10 cellular contexts compared by ENCODE assay signal in genomic region chr9:113152699-113153098, GRCh38. TPM values are rescaled to one million over a fixed set of nuclear protein-coding genes. Genes with fewer than 3 reads are reported as not detected.
A peak's percentile ranks its signal among the peaks of the same experiment; 100 is the strongest.
DNase-seq lines count a peak whose midpoint lies in the region; ATAC-seq and TF ChIP-seq lines count a peak whose summit lies in the region.
"Had no signal": no experiment of that assay in that cellular context is flagged by ENCODE, and none has a peak within 500 bp of the region (broad histone marks: within the 10 kb centered on the region; RNA-seq: fewer than 3 reads in every experiment).

No MANE protein-coding gene starts in this region.

- peak overlapping the region; percentile 96 for H3K4me2 ChIP-seq in mammary epithelial cell (ENCODE audit: insufficient read depth, low read depth, low read length)

- H3K9me3 Mint-ChIP-seq in naive B cell = no peaks in the 10 kb centered on the region

- in situ Hi-C loops in mammary epithelial cell (cut with MboI; ENCODE audit: low sequenced_read_pairs in 2 of 2) = no loop called here
- in situ Hi-C loops in GM13977 (cut with MboI; ENCODE audit: low pct_unique_long_range_greater_than_20kb, low sequenced_read_pairs, unreplicated experiment) = no loop called here

- WGBS in mammary epithelial cell (ENCODE audit: low coverage, missing lambda C conversion rate) = 0% methylated on average over 3 of the region's 3 CpGs

- TF ChIP-seq CTCF in C4-2B (conservative IDR thresholded peaks at IDR 0.05) = peak; percentile 20; the same call in 1 of the 2 replicates
- TF ChIP-seq CTCF in HL-60 (IDR thresholded peaks at IDR 0.05; ENCODE audit: insufficient read depth, low read length) = no peak
- TF ChIP-seq CTCF in mammary epithelial cell (conservative IDR thresholded peaks at IDR 0.05 in 1 of 2, IDR thresholded peaks at IDR 0.05 in 1 of 2; ENCODE audit: extremely low read depth in 1 of 2, insufficient read depth in 1 of 2, low read depth in 1 of 2, low read length in 2 of 2) = no peak
- no peak for TF ChIP-seq CTCF in GM13977 (IDR thresholded peaks at IDR 0.05; ENCODE audit: extremely low read depth, insufficient read depth, missing control alignments)

- no peak for ATAC-seq in naive B cell (ENCODE audit: low read depth in 2 of 2)
- no peak for ATAC-seq in HG03139 (IDR thresholded peaks at IDR 0.05; ENCODE audit: unreplicated experiment)

- H2AFZ ChIP-seq in mammary epithelial cell (ENCODE audit: low read depth, low read length) = no peak overlapping the region

- H3K4me1 ChIP-seq in mammary epithelial cell (ENCODE audit: insufficient read depth, low read length) = peaks cover 45% of the 10 kb centered on the region

- H3K79me2 ChIP-seq in mammary epithelial cell (ENCODE audit: insufficient read depth, low read length) = peaks cover 66% of the 10 kb centered on the region

- intact Hi-C loops in mammary epithelial cell (cut with micrococcal nuclease) = loop anchor here (1.0 to 5.0 kb wide), 6 partner anchors 36 to 1255 kb away; partner anchors contain the start of genes ALAD, FKBP15, SLC31A1 and UGCG

- peak overlapping the region in 2 of 6 donors; percentile 9 to 53 for H3K27ac Mint-ChIP-seq in naive B cell

- CTCF ChIA-PET in mammary epithelial cell (lab: Charles Lee; ENCODE audit: low non-redundant PET) = no interaction called here

- no peaks in the 10 kb centered on the region for H3K9me3 ChIP-seq in mammary epithelial cell (replicated peaks; ENCODE audit: insufficient read depth, low read length)

- no peaks in the 10 kb centered on the region for H4K20me1 ChIP-seq in mammary epithelial cell (ENCODE audit: insufficient read depth, low read length)

- peak overlapping the region; percentile 41 to 88 (median 83) for H3K4me3 Mint-ChIP-seq in naive B cell

- no peaks in the 10 kb centered on the region for H3K36me3 Mint-ChIP-seq in naive B cell

- H3K9ac ChIP-seq in mammary epithelial cell (ENCODE audit: insufficient read depth, low read length) = peak overlapping the region; percentile 89

- peaks cover 8% of the 10 kb centered on the region for H3K36me3 ChIP-seq in mammary epithelial cell (ENCODE audit: insufficient read depth, low read length)

- no TSS peak for BruUV-seq in mammary epithelial cell (replicated peaks; lab: Mats Ljungman, UMichigan)

- H3K27ac ChIP-seq in C4-2B = no peak overlapping the region
- H3K27ac ChIP-seq in HL-60 (replicated peaks) = peak overlapping the region; percentile 87
- peak overlapping the region; percentile 89 for H3K27ac ChIP-seq in mammary epithelial cell (ENCODE audit: insufficient read depth, low read depth, low read length)

- DNase-seq in HL-60 (ENCODE audit: low read depth in 1 of 2, low spot score in 1 of 2) = no peak
- peak; percentile 95 for DNase-seq in mammary epithelial cell
- DNase-seq in naive B cell = no peak
- DNase-seq in stimulated activated CD4-positive, alpha-beta T cell treated with anti-CD3 and anti-CD28 coated beads, Interleukin-1b, Interleukin-23, amount 100 ng/mL, for 48 hours = no peak
- no peak for DNase-seq in NCI-H345 (lab: John Stamatoyannopoulos, UW)
- DNase-seq in GM13977 (ENCODE audit: low spot score) = no peak
- DNase-seq: activated CD4-positive, CD25-positive, alpha-beta regulatory T cell treated with anti-CD3 and anti-CD28 coated beads, Interleukin-2, amount 50 U/mL, for 72 hours; NCI-H2029 treated with DMSO at 0.1 percent for 48 hours had no signal

- peaks cover 0 to 5% (median 0%) of the 10 kb centered on the region in 3 donors for H3K27me3 Mint-ChIP-seq in naive B cell

- no peak overlapping the region for H3K4me3 ChIP-seq in HL-60 (replicated peaks; ENCODE audit: insufficient read depth, low read length)
- peak overlapping the region; percentile 82 to 93 (median 92) for H3K4me3 ChIP-seq in mammary epithelial cell (replicated peaks in 1 of 3; ENCODE audit: insufficient read depth in 1 of 3, low read depth in 2 of 3, low read length in 3 of 3)

- peaks cover 4 to 28% (median 22%) of the 10 kb centered on the region in 3 donors for H3K4me1 Mint-ChIP-seq in naive B cell

- dilution Hi-C loops in mammary epithelial cell (cut with HindIII; ENCODE audit: low sequenced_read_pairs) = no loop called here

- H3K27me3 ChIP-seq in HL-60 (ENCODE audit: insufficient read depth, poor library complexity, severe bottlenecking) = no peaks in the 10 kb centered on the region
- no peaks in the 10 kb centered on the region for H3K27me3 ChIP-seq in mammary epithelial cell (ENCODE audit: insufficient read depth, low read length)

RNA-seq across cellular contexts. Expression of gene SLC31A2, which starts 1.9 kb away (rescaled TPM):
- total RNA-seq in mammary epithelial cell = 10 to 100 TPM; 68.5 to 80.7 TPM
- 121 TPM for polyA plus RNA-seq in mammary epithelial cell
- 72.5 TPM for polyA minus RNA-seq in mammary epithelial cell
- polyA plus RNA-seq in naive B cell (ENCODE audit: low read depth in 6 of 6) = 1 to 10 TPM in 5 of 6 donors, not detected in 1; 1.3 to 2.5 (median 1.8) TPM

Comparison
In these comparisons a context has a peak if more than half of its experiments do, and no peak if none do; other contexts are left out.
1. RNA of gene SLC31A2, which starts 1.9 kb away (polyA plus RNA-seq): 121 TPM in mammary epithelial cell (single experiment); 1.3 to 2.5 TPM in naive B cell; every median in the first group is over 10 times any median in the second.